In genomic region chr4:78468272-78468671, GRCh38 we compare ENCODE assay signal across 10 cellular contexts.
"Had no signal": no experiment of that assay in that cellular context is flagged by ENCODE, and none has a peak within 500 bp of the region (broad histone marks: within the 10 kb centered on the region; RNA-seq: fewer than 3 reads in every experiment).

No MANE protein-coding gene starts in this region.

- H3K4me1 Mint-ChIP-seq: GM23338, H9 had no signal

- H3K9me3 Mint-ChIP-seq: GM23338, H9, HFFc6 had no signal

- H3K4me3 ChIP-seq: GM23338, K562 had no signal

- H3K4me3 Mint-ChIP-seq: GM23338, H9, HFFc6 had no signal

- FAIRE-seq: H1, H54, K562 had no signal

- DNase-seq: H9, HCEC 1CT, HFFc6, IMR-90, KG1 had no signal

- H3K27ac Mint-ChIP-seq: GM23338, HFFc6 had no signal

- H2AFZ ChIP-seq: GM23338 had no signal

- H3K4me2 ChIP-seq: GM23338 had no signal

- ATAC-seq: GM23338, K562 had no signal

- H3K27ac ChIP-seq: HL-60 had no signal
